Comparison of ENCODE assay signal across 29 cellular contexts in the genomic region with DNA sequence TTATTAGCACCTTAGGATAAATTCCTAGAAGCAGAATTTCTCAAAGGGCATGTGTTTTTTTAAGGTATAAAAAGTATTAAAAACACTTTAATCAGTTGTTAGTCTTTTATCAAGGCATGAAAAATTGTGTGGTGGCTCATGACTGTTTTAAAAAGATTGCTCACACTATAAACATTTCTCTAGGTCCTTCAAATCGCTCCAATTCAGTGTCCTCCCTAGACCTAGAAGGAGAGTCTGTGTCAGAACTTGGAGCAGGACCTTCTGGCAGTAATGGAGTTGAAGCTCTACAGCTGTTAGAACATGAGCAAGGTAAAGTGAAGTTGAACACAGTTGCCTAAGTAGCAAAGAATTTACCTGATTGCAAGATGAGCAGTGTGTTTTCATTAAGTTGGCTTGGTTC.
"Had no signal": no experiment of that assay in that cellular context is flagged by ENCODE, and none has a peak within 500 bp of the region (broad histone marks: within the 10 kb centered on the region; RNA-seq: fewer than 3 reads in every experiment).

No MANE protein-coding gene starts in this region.

- H3K4me3 ChIP-seq: heart right ventricle, hepatocyte, left ventricle myocardium inferior, lung, mucosa of descending colon, pancreas, prostate gland, skin epidermis, stomach, testis, thyroid gland, upper lobe of right lung had no signal

- H3K27ac ChIP-seq: heart right ventricle, hepatocyte, left ventricle myocardium inferior, pancreas, prostate gland, skin epidermis, stomach, testis, thyroid gland, upper lobe of right lung had no signal

- ATAC-seq: heart right ventricle; left colon; mucosa of descending colon; naive thymus-derived CD4-positive, alpha-beta T cell; natural killer cell treated with Interleukin-12 subunit alpha and Interleukin-12 subunit beta and Interleukin-15 and Interleukin-18, amount 100 ng/mL, for 72 hours; pancreas; right cardiac atrium; sciatic nerve; stimulated activated naive B cell treated with anti-CD40 and anti-IgM and Interleukin-4, amounts not matched to agents 10 μg/mL and 1 μg/mL and 100 μg/mL, for 72 hours; stimulated activated naive CD8-positive, alpha-beta T cell treated with anti-CD3 and anti-CD28 coated beads, Interleukin-15, Interleukin-2, amounts not matched to agents 100 U/mL and 50 U/mL, for 24 hours; upper lobe of right lung had no signal

- FAIRE-seq: kidney, pancreas, urothelium cell line had no signal

- H2AFZ ChIP-seq: hepatocyte had no signal

- H3K79me2 ChIP-seq: hepatocyte had no signal

- H3K4me2 ChIP-seq: hepatocyte had no signal

- H3K4me1 ChIP-seq: heart right ventricle, left ventricle myocardium inferior, pancreas, prostate gland, stomach, testis, thyroid gland had no signal

- H3K36me3 ChIP-seq: prostate gland had no signal

- DNase-seq: heart right ventricle; kidney; left colon; left ventricle myocardium inferior; midbrain; mucosa of descending colon; naive thymus-derived CD4-positive, alpha-beta T cell; pancreas; posterior cingulate gyrus; retina; right cardiac atrium; stimulated activated CD4-positive, alpha-beta T cell treated with anti-CD3 and anti-CD28 coated beads, Interleukin-12 subunit alpha, Interleukin-12 subunit beta, amount 100 ng/mL, for 4 hours; stimulated activated CD4-positive, alpha-beta T cell treated with anti-CD3 and anti-CD28 coated beads, Interleukin-15, amount 100 ng/mL, for 24 hours; stimulated activated CD4-positive, alpha-beta T cell treated with anti-CD3 and anti-CD28 coated beads, Interleukin-2, amount 100 ng/mL, for 24 hours; stimulated activated CD4-positive, alpha-beta T cell treated with anti-CD3 and anti-CD28 coated beads, Interleukin-4, amount 100 ng/mL, for 1 hour; stimulated activated naive B cell treated with anti-CD40 and anti-IgM and Interleukin-4, amounts not matched to agents 10 μg/mL and 1 μg/mL and 100 μg/mL, for 72 hours; stimulated activated naive CD8-positive, alpha-beta T cell treated with anti-CD3 and anti-CD28 coated beads, Interleukin-15, Interleukin-2, amounts not matched to agents 100 U/mL and 50 U/mL, for 24 hours; stomach; testis; thyroid gland; trophoblast cell; upper lobe of right lung had no signal

- H3K9me3 ChIP-seq: mucosa of descending colon, pancreas, prostate gland, stomach, testis, thyroid gland, upper lobe of right lung had no signal

- H3K27me3 ChIP-seq: heart right ventricle, hepatocyte, pancreas, stomach, testis, thyroid gland, upper lobe of right lung had no signal
